1 cellular context compared by ENCODE assay signal in genomic region chr19:50414850-50415660, GRCh38.
TF ChIP-seq lines count a peak whose summit lies in the region.

No MANE protein-coding gene starts in this region.

TF ChIP-seq in K562, 482 proteins besides CTCF, POLR2A, EP300 and RAD21 (continued from another document and continues in another):
- TF ChIP-seq THRA (IDR thresholded peaks at IDR 0.05): no peak
- TF ChIP-seq E2F8 (IDR thresholded peaks at IDR 0.05; ENCODE audit: low read depth, partially characterized antibody): peak; percentile 36
- no peak for TF ChIP-seq HMGN3 (IDR thresholded peaks at IDR 0.05; ENCODE audit: borderline replicate concordance, extremely low read depth, insufficient read length, low read depth, low read length)
- no peak for TF ChIP-seq RFX1 (IDR thresholded peaks at IDR 0.05)
- TF ChIP-seq ZNF785 (CRISPR knock-in tag; IDR thresholded peaks at IDR 0.05): no peak
- 0 out of 2 replicates have a peak, but pooled peaks have one; percentile 11 for TF ChIP-seq PHF8 (IDR thresholded peaks at IDR 0.05; ENCODE audit: borderline replicate concordance, low read length)
- TF ChIP-seq ZNF79 (CRISPR knock-in tag; IDR thresholded peaks at IDR 0.05; ENCODE audit: low read depth): no peak
- no peak for TF ChIP-seq BRCA1 (IDR thresholded peaks at IDR 0.05)
- no peak for TF ChIP-seq BRCA1 (CRISPR knock-in tag; IDR thresholded peaks at IDR 0.05)
- no peak for TF ChIP-seq HDAC6 (IDR thresholded peaks at IDR 0.05; ENCODE audit: low read depth, low read length)
- no peak for TF ChIP-seq BACH1 (tag; IDR thresholded peaks at IDR 0.05)
- no peak for TF ChIP-seq PML (IDR thresholded peaks at IDR 0.05; ENCODE audit: low read length)
- no peak for TF ChIP-seq TAF15 (IDR thresholded peaks at IDR 0.05; ENCODE audit: low read depth, low read length)
- no peak for TF ChIP-seq ZFPM2 (CRISPR knock-in tag; IDR thresholded peaks at IDR 0.05)
- peak; percentile 35 for TF ChIP-seq VEZF1 (CRISPR knock-in tag; IDR thresholded peaks at IDR 0.05)
- TF ChIP-seq THAP7 (CRISPR knock-in tag; IDR thresholded peaks at IDR 0.05): no peak
- TF ChIP-seq RBM25 (IDR thresholded peaks at IDR 0.05; ENCODE audit: low read depth, low read length, severe bottlenecking): no peak
- no peak for TF ChIP-seq HLTF (IDR thresholded peaks at IDR 0.05)
- no peak for TF ChIP-seq CCAR2 (IDR thresholded peaks at IDR 0.05; ENCODE audit: low read depth, low read length)
- 0 out of 2 replicates have a peak, but pooled peaks have one; percentile 26 for TF ChIP-seq ZKSCAN1 (IDR thresholded peaks at IDR 0.05; ENCODE audit: low read depth, low read length)
- TF ChIP-seq ZNF518B (CRISPR knock-in tag; IDR thresholded peaks at IDR 0.05): no peak
- TF ChIP-seq HNRNPH1 (optimal IDR thresholded peaks at IDR 0.05; ENCODE audit: low read depth, low read length): no peak
- TF ChIP-seq RBM17 (IDR thresholded peaks at IDR 0.05; ENCODE audit: borderline replicate concordance, low read depth, low read length): no peak
- no peak for TF ChIP-seq SREBF1 (IDR thresholded peaks at IDR 0.05; ENCODE audit: borderline replicate concordance, low read depth, low read length)
- no peak for TF ChIP-seq SIN3A (IDR thresholded peaks at IDR 0.05; ENCODE audit: borderline replicate concordance in 2 of 2, control insufficient read depth in 1 of 2, low read depth in 2 of 2, low read length in 2 of 2)
- peak; percentile 39; the same call in 1 of the 2 replicates for TF ChIP-seq BHLHE40 (IDR thresholded peaks at IDR 0.05; ENCODE audit: low read length)
- no peak for TF ChIP-seq ZNF124 (CRISPR knock-in tag; IDR thresholded peaks at IDR 0.05)
- TF ChIP-seq ZNF655 (CRISPR knock-in tag; IDR thresholded peaks at IDR 0.05): no peak
- no peak for TF ChIP-seq ATF1 (CRISPR knock-in tag; IDR thresholded peaks at IDR 0.05)
- TF ChIP-seq ATF1 (tag; IDR thresholded peaks at IDR 0.05): peak; percentile 37
- no peak for TF ChIP-seq C11orf30 (IDR thresholded peaks at IDR 0.05; ENCODE audit: low read depth)
- peak; percentile 54; the same call in 1 of the 2 replicates for TF ChIP-seq RNF2 (IDR thresholded peaks at IDR 0.05)
- TF ChIP-seq ZNF445 (CRISPR knock-in tag; IDR thresholded peaks at IDR 0.05; ENCODE audit: low read depth): no peak
- no peak for TF ChIP-seq HEY1 (CRISPR knock-in tag; IDR thresholded peaks at IDR 0.05; ENCODE audit: borderline replicate concordance)
- peak in 1 of 2 experiments; percentile 68; a peak in 2 of 4 replicates for TF ChIP-seq HDAC1 (IDR thresholded peaks at IDR 0.05)
- TF ChIP-seq TBP (optimal IDR thresholded peaks at IDR 0.05; ENCODE audit: low read depth, low read length): no peak
- no peak for TF ChIP-seq KAT7 (CRISPR knock-in tag; IDR thresholded peaks at IDR 0.05; ENCODE audit: borderline replicate concordance)
- no peak for TF ChIP-seq NFRKB (IDR thresholded peaks at IDR 0.05; ENCODE audit: low read depth)
- no peak for TF ChIP-seq RBM15 (IDR thresholded peaks at IDR 0.05; ENCODE audit: insufficient read depth, low read length)
- TF ChIP-seq CBFB (CRISPR knock-in tag; IDR thresholded peaks at IDR 0.05): no peak; the same call in 1 of the 2 replicates
- no peak for TF ChIP-seq E2F1 (CRISPR knock-in tag; IDR thresholded peaks at IDR 0.05)
- TF ChIP-seq ZNF197 (CRISPR knock-in tag; IDR thresholded peaks at IDR 0.05; ENCODE audit: low read depth): no peak
- TF ChIP-seq SMARCA5 (IDR thresholded peaks at IDR 0.05): no peak
- no peak for TF ChIP-seq BRD4 (IDR thresholded peaks at IDR 0.05)
- TF ChIP-seq CXXC5 (CRISPR knock-in tag; IDR thresholded peaks at IDR 0.05): peak; percentile 83
- TF ChIP-seq JUND (IDR thresholded peaks at IDR 0.05; ENCODE audit: borderline replicate concordance, low read depth, low read length): peak; percentile 53; the same call in 1 of the 2 replicates
- TF ChIP-seq JUND (tag; IDR thresholded peaks at IDR 0.05; ENCODE audit: borderline replicate concordance, low read depth, low read length): no peak; the same call in 2 of the 3 replicates
- TF ChIP-seq POLR2AphosphoS2 (IDR thresholded peaks at IDR 0.05; ENCODE audit: low read length): no peak
- TF ChIP-seq HNRNPUL1 (IDR thresholded peaks at IDR 0.05; ENCODE audit: low read length): no peak
- peak; percentile 97 for TF ChIP-seq MAX (CRISPR knock-in tag; IDR thresholded peaks at IDR 0.05)
- no peak for TF ChIP-seq BRF1 (IDR thresholded peaks at IDR 0.05; ENCODE audit: borderline replicate concordance, extremely low read depth, insufficient read length)
- no peak for TF ChIP-seq HMG20B (CRISPR knock-in tag; IDR thresholded peaks at IDR 0.05)
- TF ChIP-seq CBX5 (IDR thresholded peaks at IDR 0.05; ENCODE audit: borderline replicate concordance, low read depth): no peak
- no peak for TF ChIP-seq CREB5 (CRISPR knock-in tag; IDR thresholded peaks at IDR 0.05)
- no peak for TF ChIP-seq MECOM (CRISPR knock-in tag; IDR thresholded peaks at IDR 0.05)
- TF ChIP-seq ETV5 (CRISPR knock-in tag; IDR thresholded peaks at IDR 0.05; ENCODE audit: low read depth): 0 out of 2 replicates have a peak, but pooled peaks have one; percentile 7
- no peak for TF ChIP-seq CEBPB (tag; IDR thresholded peaks at IDR 0.05)
